12 cellular contexts compared by ENCODE assay signal in the genomic region with DNA sequence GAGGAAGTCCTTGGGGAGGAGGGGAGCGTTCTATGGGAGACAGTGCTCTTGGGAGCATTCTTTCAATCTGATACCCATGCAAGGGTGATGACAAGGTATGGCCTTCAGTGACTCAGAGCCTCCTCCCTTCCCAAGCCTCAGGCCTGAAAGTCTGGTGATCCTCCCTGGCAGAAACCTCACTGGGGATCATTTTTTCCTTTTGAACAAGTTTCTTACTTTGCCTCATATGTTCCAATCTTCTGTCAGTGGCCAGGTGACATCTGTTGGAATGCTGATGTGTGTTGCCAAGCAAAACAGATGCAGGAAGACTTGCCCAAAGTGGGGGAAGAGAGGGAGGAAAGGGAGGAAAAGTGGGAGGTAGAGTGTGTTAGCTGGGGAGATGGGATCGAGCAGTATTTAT.
DNase-seq lines count a peak whose midpoint lies in the region; ATAC-seq and TF ChIP-seq lines count a peak whose summit lies in the region.
"Had no signal": no experiment of that assay in that cellular context is flagged by ENCODE, and none has a peak within 500 bp of the region (broad histone marks: within the 10 kb centered on the region; RNA-seq: fewer than 3 reads in every experiment).

No MANE protein-coding gene starts in this region.

- H3K79me2 ChIP-seq in mesendoderm (ENCODE audit: control insufficient read depth, insufficient read depth, low read length) = peaks cover 4% of the 10 kb centered on the region

- no peak overlapping the region for H4K8ac ChIP-seq in mesendoderm (ENCODE audit: low read depth, low read length)

- H4K5ac ChIP-seq in mesendoderm (ENCODE audit: low read length) = no peak overlapping the region

- 0 out of 2 replicates have a peak, but pooled peaks cover 2% of the 10 kb centered on the region for H3K36me3 ChIP-seq in MG63
- no peaks in the 10 kb centered on the region for H3K36me3 ChIP-seq in mesendoderm (ENCODE audit: control insufficient read depth, insufficient read depth, low read length)
- H3K36me3 ChIP-seq: tibial artery had no signal

- H3K23ac ChIP-seq in mesendoderm (ENCODE audit: low read length) = no peak overlapping the region

- no peak overlapping the region for H2AK5ac ChIP-seq in mesendoderm (ENCODE audit: low read length)

- TF ChIP-seq CTCF in GM13977 (IDR thresholded peaks at IDR 0.05; ENCODE audit: extremely low read depth, insufficient read depth, missing control alignments) = no peak

- peaks cover 5% of the 10 kb centered on the region for H3K79me1 ChIP-seq in mesendoderm (ENCODE audit: low read length)

- no peak overlapping the region for H3K56ac ChIP-seq in mesendoderm (ENCODE audit: low read length)

- H2BK120ac ChIP-seq in mesendoderm (ENCODE audit: low read depth, low read length) = no peak overlapping the region

- no peak for ATAC-seq in HG02623 (IDR thresholded peaks at IDR 0.05; ENCODE audit: unreplicated experiment)
- ATAC-seq: HepG2 had no signal

- no peaks in the 10 kb centered on the region for H3K27me3 ChIP-seq in MG63
- H3K27me3 ChIP-seq in mesendoderm (ENCODE audit: insufficient read depth, low read length, poor library complexity) = no peaks in the 10 kb centered on the region
- H3K27me3 ChIP-seq: tibial artery had no signal

- H3K4me1 ChIP-seq in mesendoderm (ENCODE audit: control insufficient read depth, low read depth, low read length) = no peaks in the 10 kb centered on the region

- no peak overlapping the region for H3K4ac ChIP-seq in mesendoderm (ENCODE audit: low read depth, low read length)

- no peak overlapping the region for H3K4me2 ChIP-seq in mesendoderm (ENCODE audit: low read length)

- DNase-seq in AG20443 (ENCODE audit: low spot score) = peak; percentile 57
- DNase-seq in MG63 = peak; percentile 38
- peak; percentile 55 to 72 for DNase-seq in dermis microvascular lymphatic vessel endothelial cell (ENCODE audit: low read depth in 2 of 2)
- peak; percentile 75 for DNase-seq in mesendoderm
- DNase-seq in GM13977 (ENCODE audit: low spot score) = no peak
- DNase-seq in activated gamma-delta T cell treated with Interleukin-2 at 50 U/mL for 16 hours = no peak
- DNase-seq in DMS53 (lab: John Stamatoyannopoulos, UW) = no peak
- DNase-seq: activated CD4-positive, CD25-positive, alpha-beta regulatory T cell; SHP77; tibial artery had no signal

- no peak overlapping the region for H2BK15ac ChIP-seq in mesendoderm (replicated peaks; ENCODE audit: low read depth)

- H3K4me3 ChIP-seq in MG63 (no peak overlapping the region), mesendoderm (ENCODE audit: low read length) (no peak overlapping the region)
- H3K4me3 ChIP-seq: tibial artery had no signal

- H3K9ac ChIP-seq in mesendoderm (ENCODE audit: low read length) = no peak overlapping the region

- peak overlapping the region; percentile 23 for H3K27ac ChIP-seq in mesendoderm (ENCODE audit: low read depth, low read length)
- H3K27ac ChIP-seq: tibial artery had no signal

- no peak overlapping the region for H3K18ac ChIP-seq in mesendoderm (ENCODE audit: low read length)

- no peaks in the 10 kb centered on the region for H3K9me3 ChIP-seq in MG63
- H3K9me3 ChIP-seq: tibial artery had no signal

- in situ Hi-C loops in GM13977 (cut with MboI; ENCODE audit: low pct_unique_long_range_greater_than_20kb, low sequenced_read_pairs, unreplicated experiment) = no loop called here

- WGBS in mesendoderm (ENCODE audit: extremely low coverage, insufficient coverage, low lambda C conversion rate) = no CpG with 5 or more reads among the region's 2 CpGs

- no peak overlapping the region for H2BK5ac ChIP-seq in mesendoderm (ENCODE audit: low read length)

Comparison
In these comparisons a context has a peak if more than half of its experiments do, and no peak if none do; other contexts are left out.
1. DNase-seq: peak in AG20443 (single experiment), MG63 (single experiment), dermis microvascular lymphatic vessel endothelial cell (2 of 2) and mesendoderm (single experiment); none in GM13977 (single experiment), activated gamma-delta T cell treated with Interleukin-2 at 50 U/mL for 16 hours (single experiment) and DMS53 (single experiment).